In the genomic region with DNA sequence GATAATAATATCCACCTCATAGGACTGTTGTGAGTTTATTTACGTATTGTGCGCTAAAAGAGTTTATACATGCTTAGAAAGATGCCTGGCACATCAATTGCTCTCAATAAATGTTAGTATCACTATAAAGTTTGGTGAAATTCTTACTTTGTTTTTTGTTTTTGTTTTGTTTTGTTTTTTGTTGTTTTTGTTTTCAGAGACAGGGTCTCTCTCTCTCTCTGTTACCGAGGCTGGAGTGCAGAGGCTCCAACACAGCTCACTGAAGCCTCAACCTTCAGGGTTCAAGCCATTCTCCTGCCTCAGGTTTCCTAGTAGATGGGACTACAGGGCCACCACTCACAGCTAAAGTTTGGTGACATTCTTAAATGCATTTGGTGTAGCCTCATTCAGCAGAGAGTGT, we compare ENCODE assay signal across 1 cellular context.
TF ChIP-seq lines count a peak whose summit lies in the region.

No MANE protein-coding gene starts in this region.

TF ChIP-seq in HCT116, 20 proteins besides CTCF, POLR2A, EP300 and RAD21 (continued from another document):
- TF ChIP-seq, protein P1, sequence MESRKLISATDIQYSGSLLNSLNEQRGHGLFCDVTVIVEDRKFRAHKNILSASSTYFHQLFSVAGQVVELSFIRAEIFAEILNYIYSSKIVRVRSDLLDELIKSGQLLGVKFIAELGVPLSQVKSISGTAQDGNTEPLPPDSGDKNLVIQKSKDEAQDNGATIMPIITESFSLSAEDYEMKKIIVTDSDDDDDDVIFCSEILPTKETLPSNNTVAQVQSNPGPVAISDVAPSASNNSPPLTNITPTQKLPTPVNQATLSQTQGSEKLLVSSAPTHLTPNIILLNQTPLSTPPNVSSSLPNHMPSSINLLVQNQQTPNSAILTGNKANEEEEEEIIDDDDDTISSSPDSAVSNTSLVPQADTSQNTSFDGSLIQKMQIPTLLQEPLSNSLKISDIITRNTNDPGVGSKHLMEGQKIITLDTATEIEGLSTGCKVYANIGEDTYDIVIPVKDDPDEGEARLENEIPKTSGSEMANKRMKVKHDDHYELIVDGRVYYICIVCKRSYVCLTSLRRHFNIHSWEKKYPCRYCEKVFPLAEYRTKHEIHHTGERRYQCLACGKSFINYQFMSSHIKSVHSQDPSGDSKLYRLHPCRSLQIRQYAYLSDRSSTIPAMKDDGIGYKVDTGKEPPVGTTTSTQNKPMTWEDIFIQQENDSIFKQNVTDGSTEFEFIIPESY (IDR thresholded peaks at IDR 0.05; ENCODE audit: extremely low read depth, insufficient replicate concordance, low read length): no peak
- TF ChIP-seq SIN3A (IDR thresholded peaks at IDR 0.05; ENCODE audit: low read depth): no peak
- TF ChIP-seq EGR1 (IDR thresholded peaks at IDR 0.05; ENCODE audit: low read depth): no peak
- no peak for TF ChIP-seq EZH2 (IDR thresholded peaks at IDR 0.05)
- TF ChIP-seq, protein P2, sequence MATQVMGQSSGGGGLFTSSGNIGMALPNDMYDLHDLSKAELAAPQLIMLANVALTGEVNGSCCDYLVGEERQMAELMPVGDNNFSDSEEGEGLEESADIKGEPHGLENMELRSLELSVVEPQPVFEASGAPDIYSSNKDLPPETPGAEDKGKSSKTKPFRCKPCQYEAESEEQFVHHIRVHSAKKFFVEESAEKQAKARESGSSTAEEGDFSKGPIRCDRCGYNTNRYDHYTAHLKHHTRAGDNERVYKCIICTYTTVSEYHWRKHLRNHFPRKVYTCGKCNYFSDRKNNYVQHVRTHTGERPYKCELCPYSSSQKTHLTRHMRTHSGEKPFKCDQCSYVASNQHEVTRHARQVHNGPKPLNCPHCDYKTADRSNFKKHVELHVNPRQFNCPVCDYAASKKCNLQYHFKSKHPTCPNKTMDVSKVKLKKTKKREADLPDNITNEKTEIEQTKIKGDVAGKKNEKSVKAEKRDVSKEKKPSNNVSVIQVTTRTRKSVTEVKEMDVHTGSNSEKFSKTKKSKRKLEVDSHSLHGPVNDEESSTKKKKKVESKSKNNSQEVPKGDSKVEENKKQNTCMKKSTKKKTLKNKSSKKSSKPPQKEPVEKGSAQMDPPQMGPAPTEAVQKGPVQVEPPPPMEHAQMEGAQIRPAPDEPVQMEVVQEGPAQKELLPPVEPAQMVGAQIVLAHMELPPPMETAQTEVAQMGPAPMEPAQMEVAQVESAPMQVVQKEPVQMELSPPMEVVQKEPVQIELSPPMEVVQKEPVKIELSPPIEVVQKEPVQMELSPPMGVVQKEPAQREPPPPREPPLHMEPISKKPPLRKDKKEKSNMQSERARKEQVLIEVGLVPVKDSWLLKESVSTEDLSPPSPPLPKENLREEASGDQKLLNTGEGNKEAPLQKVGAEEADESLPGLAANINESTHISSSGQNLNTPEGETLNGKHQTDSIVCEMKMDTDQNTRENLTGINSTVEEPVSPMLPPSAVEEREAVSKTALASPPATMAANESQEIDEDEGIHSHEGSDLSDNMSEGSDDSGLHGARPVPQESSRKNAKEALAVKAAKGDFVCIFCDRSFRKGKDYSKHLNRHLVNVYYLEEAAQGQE (IDR thresholded peaks at IDR 0.05; ENCODE audit: low read depth): no peak
- no peak for TF ChIP-seq TCF7L2 (IDR thresholded peaks at IDR 0.05; ENCODE audit: borderline replicate concordance, extremely low read depth, insufficient read depth, insufficient read length)
- no peak for TF ChIP-seq JUND (IDR thresholded peaks at IDR 0.05)
